ENCODE assay signal across 18 cellular contexts in the genomic region with DNA sequence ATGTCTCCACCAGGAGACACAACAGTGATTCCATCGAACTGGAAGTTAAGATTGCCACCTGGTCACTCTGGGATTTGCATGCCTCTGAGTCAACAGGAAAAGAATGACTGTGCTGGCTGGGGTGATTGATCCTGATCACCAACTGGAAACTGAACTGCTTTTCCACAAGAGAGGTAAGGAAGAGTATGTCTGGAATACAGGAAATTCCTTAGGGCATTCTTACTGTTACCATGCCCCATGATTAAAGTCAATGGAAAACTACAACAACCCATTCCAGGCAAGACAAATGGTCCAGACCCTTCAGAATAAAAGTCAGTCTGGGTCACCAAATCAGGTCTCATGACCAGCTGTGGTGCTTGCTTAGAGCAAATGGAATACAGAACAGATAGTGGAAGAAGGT. TPM values are rescaled to one million over a fixed set of nuclear protein-coding genes. Genes with fewer than 3 reads are reported as not detected.
A peak's percentile ranks its signal among the peaks of the same experiment; 100 is the strongest.
DNase-seq lines count a peak whose midpoint lies in the region; ATAC-seq and TF ChIP-seq lines count a peak whose summit lies in the region.
"Had no signal": no experiment of that assay in that cellular context is flagged by ENCODE, and none has a peak within 500 bp of the region (broad histone marks: within the 10 kb centered on the region; RNA-seq: fewer than 3 reads in every experiment).

No MANE protein-coding gene starts in this region.

- H3K4me1 Mint-ChIP-seq in endodermal cell: peaks cover 3% of the 10 kb centered on the region
- H3K4me1 Mint-ChIP-seq: activated naive CD4-positive, alpha-beta T cell treated with anti-CD3 and anti-CD28 coated beads, Interleukin-2, amount 50 U/mL, for 24 hours; naive thymus-derived CD8-positive, alpha-beta T cell had no signal

- 25 to 30% methylated on average over 1 of the region's 1 CpG for WGBS in GM23248 (ENCODE audit: low coverage in 1 of 2, low lambda C conversion rate in 2 of 2, missing lambda C conversion rate in 2 of 2), 2 experiments
- 67% methylated on average over 1 of the region's 1 CpG for WGBS in endodermal cell (ENCODE audit: insufficient coverage in 1 of 2, insufficient read length in 1 of 2), 2 experiments

- no peaks in the 10 kb centered on the region for H3K36me3 Mint-ChIP-seq in endodermal cell (ENCODE audit: low read depth)
- H3K36me3 Mint-ChIP-seq: activated naive CD4-positive, alpha-beta T cell treated with anti-CD3 and anti-CD28 coated beads, Interleukin-2, amount 50 U/mL, for 24 hours; naive thymus-derived CD8-positive, alpha-beta T cell had no signal

- H3K79me2 ChIP-seq in GM23248 (ENCODE audit: insufficient read depth): no peaks in the 10 kb centered on the region

- H3K4me1 ChIP-seq in GM23248 (ENCODE audit: insufficient read depth): peaks cover 8% of the 10 kb centered on the region
- H3K4me1 ChIP-seq in endodermal cell (ENCODE audit: control insufficient read depth, insufficient read depth, low read length): peaks cover 6% of the 10 kb centered on the region
- H3K4me1 ChIP-seq: Caco-2 had no signal

- no peaks in the 10 kb centered on the region for H3K9me3 Mint-ChIP-seq in endodermal cell
- H3K9me3 Mint-ChIP-seq: activated CD8-positive, alpha-beta T cell treated with anti-CD3 and anti-CD28 coated beads for 36 hours; activated naive CD4-positive, alpha-beta T cell treated with anti-CD3 and anti-CD28 coated beads, Interleukin-2, amount 50 U/mL, for 24 hours; activated T-cell treated with anti-CD3 and anti-CD28 coated beads, Interleukin-2, amount 50 U/mL, for 24 hours; naive thymus-derived CD8-positive, alpha-beta T cell had no signal

- H3K9me3 ChIP-seq in GM23248 (ENCODE audit: low read depth): no peaks in the 10 kb centered on the region
- H3K9me3 ChIP-seq in endodermal cell (ENCODE audit: control insufficient read depth, low read length): no peaks in the 10 kb centered on the region
- H3K9me3 ChIP-seq: Caco-2 had no signal

- no peak overlapping the region for H3K4me3 Mint-ChIP-seq in endodermal cell
- H3K4me3 Mint-ChIP-seq: activated CD8-positive, alpha-beta T cell treated with anti-CD3 and anti-CD28 coated beads for 36 hours; activated naive CD4-positive, alpha-beta T cell treated with anti-CD3 and anti-CD28 coated beads, Interleukin-2, amount 50 U/mL, for 24 hours; activated T-cell treated with anti-CD3 and anti-CD28 coated beads, Interleukin-2, amount 50 U/mL, for 24 hours; naive thymus-derived CD8-positive, alpha-beta T cell had no signal

- no peaks in the 10 kb centered on the region for H3K27me3 Mint-ChIP-seq in endodermal cell (ENCODE audit: insufficient read depth)

- no peak overlapping the region for H3K27ac ChIP-seq in GM23248
- no peak overlapping the region for H3K27ac ChIP-seq in endodermal cell (ENCODE audit: low read depth, low read length)
- H3K27ac ChIP-seq: RWPE1, skin epidermis had no signal

- H3K36me3 ChIP-seq in GM23248 (ENCODE audit: low read depth) (no peaks in the 10 kb centered on the region), endodermal cell (ENCODE audit: control insufficient read depth, insufficient read depth, low read length) (no peaks in the 10 kb centered on the region)

- no peaks in the 10 kb centered on the region for H3K9me2 ChIP-seq in GM23248 (ENCODE audit: insufficient read depth)

- in situ Hi-C loops in GM23248 (cut with MboI): no loop called here

- no peak for ATAC-seq in GM18520 (IDR thresholded peaks at IDR 0.05; ENCODE audit: unreplicated experiment)
- ATAC-seq: activated CD8-positive, alpha-beta T cell treated with anti-CD3 and anti-CD28 coated beads for 36 hours; left ventricle myocardium superior; naive thymus-derived CD8-positive, alpha-beta T cell had no signal

- peak; percentile 29 for TF ChIP-seq CTCF in endodermal cell (conservative IDR thresholded peaks at IDR 0.05)

- H3K27ac Mint-ChIP-seq in endodermal cell: peak overlapping the region; percentile 22
- H3K27ac Mint-ChIP-seq: activated CD8-positive, alpha-beta T cell treated with anti-CD3 and anti-CD28 coated beads for 36 hours; activated naive CD4-positive, alpha-beta T cell treated with anti-CD3 and anti-CD28 coated beads, Interleukin-2, amount 50 U/mL, for 24 hours; activated T-cell treated with anti-CD3 and anti-CD28 coated beads, Interleukin-2, amount 50 U/mL, for 24 hours had no signal

- no peak overlapping the region for H2AFZ ChIP-seq in GM23248

- peak; percentile 25 for DNase-seq in GM23248
- peak; percentile 99 for DNase-seq in NCI-H526 treated with DMSO at 0.1 percent for 48 hours (lab: John Stamatoyannopoulos, UW)
- peak; percentile 58 for DNase-seq in endodermal cell
- peak; percentile 50 for DNase-seq in myocyte (ENCODE audit: low read depth)
- DNase-seq in NCI-H2227 treated with DMSO at 0.1 percent for 48 hours (lab: John Stamatoyannopoulos, UW): no peak
- DNase-seq in NCI-H510A treated with DMSO at 0.1 percent for 48 hours (lab: John Stamatoyannopoulos, UW): no peak
- DNase-seq: activated CD8-positive, alpha-beta T cell treated with anti-CD3 and anti-CD28 coated beads for 36 hours; activated T-cell treated with anti-CD3 and anti-CD28 coated beads, Interleukin-2, amount 50 U/mL, for 24 hours; AML-193; Caco-2; left ventricle myocardium superior; naive thymus-derived CD8-positive, alpha-beta T cell; NCI-H345; stimulated activated CD4-positive, alpha-beta T cell treated with anti-CD3 and anti-CD28 coated beads, Interleukin-4, amount 100 ng/mL, for 1 hour had no signal

- H3K4me2 ChIP-seq in GM23248 (ENCODE audit: unreplicated experiment): no peak overlapping the region

- no peaks in the 10 kb centered on the region for H4K20me1 ChIP-seq in GM23248 (ENCODE audit: insufficient read depth)

- H3K4me3 ChIP-seq in GM23248: no peak overlapping the region
- H3K4me3 ChIP-seq in endodermal cell (ENCODE audit: low read length): no peak overlapping the region
- H3K4me3 ChIP-seq: skin epidermis had no signal

- peaks cover 6% of the 10 kb centered on the region; the same call in 1 of the 2 replicates for H3F3A ChIP-seq in GM23248 (ENCODE audit: insufficient read depth)

- H3K27me3 ChIP-seq in GM23248 (replicated peaks; ENCODE audit: insufficient read depth) (no peaks in the 10 kb centered on the region), endodermal cell (ENCODE audit: control insufficient read depth, insufficient read depth, low read length, poor library complexity, severe bottlenecking) (no peaks in the 10 kb centered on the region)

- no peak overlapping the region for H3K9ac ChIP-seq in GM23248
- no peak overlapping the region for H3K9ac ChIP-seq in endodermal cell (ENCODE audit: extremely low read depth, low read length, poor library complexity, severe bottlenecking)

RNA-seq across cellular contexts. Expression of a gene that starts 12.0 kb away (rescaled TPM):
- 72.6 and 73.0 TPM in 2 replicates for total RNA-seq in GM23248 (2014; rRNA removed; shearing (Covaris generic))
- 101 TPM in 2 replicates for polyA plus RNA-seq in GM23248 (2016; fragmentation: Nextera tagmentation; extraction: Ambion mirVana)
- 100 to 1,000 TPM; 116 to 126 TPM for total RNA-seq in endodermal cell
- 109 TPM for polyA plus RNA-seq in endodermal cell (2013, experiment 1 of 2)
- 105 TPM for polyA plus RNA-seq in endodermal cell (2013, experiment 2 of 2)
- total RNA-seq in myocyte: 69.6 and 89.1 TPM in 2 replicates
- 53.5 TPM for polyA plus RNA-seq in myocyte (2012)

RNA-seq across cellular contexts. Expression of a gene that starts 18.5 kb away (rescaled TPM):
- 51.8 and 63.7 TPM in 2 replicates for total RNA-seq in GM23248 (2014; rRNA removed; shearing (Covaris generic))
- polyA plus RNA-seq in GM23248 (2016; fragmentation: Nextera tagmentation; extraction: Ambion mirVana): 21.2 and 22.5 TPM in 2 replicates
- total RNA-seq in endodermal cell: 10 to 100 TPM; 47.4 to 54.7 TPM
- 43.5 TPM for polyA plus RNA-seq in endodermal cell (2013, experiment 1 of 2)
- polyA plus RNA-seq in endodermal cell (2013, experiment 2 of 2): 47.2 TPM
- 49.3 and 56.6 TPM in 2 replicates for total RNA-seq in myocyte
- polyA plus RNA-seq in myocyte (2012): 31.0 TPM

Comparison
In these comparisons a context has a peak if more than half of its experiments do, and no peak if none do; other contexts are left out.
1. DNase-seq: peak in GM23248 (single experiment), NCI-H526 treated with DMSO at 0.1 percent for 48 hours (single experiment), endodermal cell (single experiment) and myocyte (single experiment); none in NCI-H2227 treated with DMSO at 0.1 percent for 48 hours (single experiment) and NCI-H510A treated with DMSO at 0.1 percent for 48 hours (single experiment).